Comparison of ENCODE assay signal across 9 cellular contexts in the genomic region with DNA sequence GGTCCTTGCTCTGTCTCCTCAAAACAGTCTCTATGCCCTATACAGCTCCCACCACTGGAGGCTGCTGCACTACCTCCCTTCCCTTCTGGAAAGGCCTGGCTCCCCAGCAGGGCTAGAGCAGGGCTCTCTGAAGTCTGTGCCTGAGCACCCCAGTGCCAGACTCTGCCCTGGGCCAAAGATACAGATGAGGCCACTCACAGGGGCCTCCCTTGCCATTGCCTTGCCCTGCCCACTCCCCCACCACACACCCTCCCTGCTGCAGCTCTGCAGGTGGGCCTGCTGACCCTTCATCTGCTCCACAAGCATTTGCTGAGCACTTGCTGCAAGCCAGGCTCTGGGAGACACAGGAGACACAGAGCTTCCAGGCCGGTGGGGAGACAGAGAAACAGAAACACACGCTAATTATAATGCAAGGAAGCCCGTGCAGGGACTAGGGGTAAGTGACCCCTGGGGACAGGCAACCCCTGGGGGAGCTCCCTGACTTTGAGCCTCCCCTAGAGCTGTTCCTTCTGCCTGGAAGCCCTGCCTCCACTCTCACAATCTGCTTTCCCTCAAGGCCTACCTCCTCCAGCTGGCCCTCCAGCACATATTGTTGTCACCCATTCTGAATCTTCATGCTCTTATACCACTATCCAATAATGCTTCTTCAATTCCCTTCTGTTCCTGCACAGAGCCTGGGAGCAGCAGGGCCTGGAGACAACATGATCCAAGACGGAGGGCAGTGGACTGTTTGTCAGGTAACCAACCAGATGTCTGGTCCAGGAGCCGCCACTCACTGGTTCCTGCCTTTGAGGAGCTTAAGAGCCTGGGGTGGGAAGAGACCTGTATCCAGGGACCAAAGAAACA. TPM values are rescaled to one million over a fixed set of nuclear protein-coding genes. Genes with fewer than 3 reads are reported as not detected.
DNase-seq lines count a peak whose midpoint lies in the region; ATAC-seq and TF ChIP-seq lines count a peak whose summit lies in the region.
"Had no signal": no experiment of that assay in that cellular context is flagged by ENCODE, and none has a peak within 500 bp of the region (broad histone marks: within the 10 kb centered on the region; RNA-seq: fewer than 3 reads in every experiment).

No MANE protein-coding gene starts in this region.

- no peaks in the 10 kb centered on the region for H3K27me3 Mint-ChIP-seq in T-helper 2 cell treated with Interferon-gamma antibody and Interleukin-4, amounts not matched to agents 5 μg/mL and 100 μg/mL, for 36 hours (ENCODE audit: low read depth)

- H3K4me1 Mint-ChIP-seq in T-helper 2 cell treated with Interferon-gamma antibody and Interleukin-4, amounts not matched to agents 5 μg/mL and 100 μg/mL, for 36 hours (ENCODE audit: low read depth) = peaks cover 89% of the 10 kb centered on the region

- H2AFZ ChIP-seq in hepatocyte = no peak overlapping the region

- no peaks in the 10 kb centered on the region for H3K9me3 Mint-ChIP-seq in T-helper 2 cell treated with Interferon-gamma antibody and Interleukin-4, amounts not matched to agents 5 μg/mL and 100 μg/mL, for 36 hours
- H3K9me3 Mint-ChIP-seq in activated naive CD4-positive, alpha-beta T cell treated with anti-CD3 and anti-CD28 coated beads, Interleukin-2, amount 50 U/mL, for 72 hours = no peaks in the 10 kb centered on the region

- peak overlapping the region; percentile 68 for H3K4me2 ChIP-seq in hepatocyte

- H3K27ac ChIP-seq in hepatocyte (peak overlapping the region; percentile 94), suprapubic skin (peak overlapping the region; percentile 85)

- no peaks in the 10 kb centered on the region for H3K9me2 ChIP-seq in hepatocyte (replicated peaks; ENCODE audit: insufficient read depth)

- peaks cover 100% of the 10 kb centered on the region for H3K79me2 ChIP-seq in hepatocyte

- H3K4me1 ChIP-seq in hepatocyte (ENCODE audit: insufficient read depth) (peaks cover 78% of the 10 kb centered on the region), suprapubic skin (peaks cover 100% of the 10 kb centered on the region)

- DNase-seq in T-helper 2 cell treated with Interferon-gamma antibody and Interleukin-4, amounts not matched to agents 5 μg/mL and 100 μg/mL, for 36 hours (ENCODE audit: low spot score) = no peak
- no peak for DNase-seq in T-helper 2 cell
- DNase-seq in activated naive CD4-positive, alpha-beta T cell treated with anti-CD3 and anti-CD28 coated beads, Interleukin-2, amount 50 U/mL, for 72 hours (ENCODE audit: low spot score in 2 of 2) = no peak
- peak; percentile 35 for DNase-seq in hepatocyte (ENCODE audit: low spot score)
- DNase-seq in suprapubic skin (ENCODE audit: low spot score in 2 of 2) = no peak
- no peak for DNase-seq in MG63
- DNase-seq in SHP77 (lab: John Stamatoyannopoulos, UW) = no peak

- TF ChIP-seq POLR2A in suprapubic skin (IDR thresholded peaks at IDR 0.05) = no peak

- no peak for ATAC-seq in activated naive CD4-positive, alpha-beta T cell treated with anti-CD3 and anti-CD28 coated beads, Interleukin-2, amount 50 U/mL, for 72 hours
- no peak for ATAC-seq in HG03460 (IDR thresholded peaks at IDR 0.05; ENCODE audit: unreplicated experiment)
- ATAC-seq: left colon had no signal

- peak; percentile 25 for TF ChIP-seq CTCF in hepatocyte (IDR thresholded peaks at IDR 0.05; ENCODE audit: poor library complexity)
- peak in 1 of 2 donors; percentile 20 for TF ChIP-seq CTCF in suprapubic skin (IDR thresholded peaks at IDR 0.05)

- H3K27ac Mint-ChIP-seq in T-helper 2 cell treated with Interferon-gamma antibody and Interleukin-4, amounts not matched to agents 5 μg/mL and 100 μg/mL, for 36 hours = peak overlapping the region; percentile 85
- peak overlapping the region; percentile 35 to 67 for H3K27ac Mint-ChIP-seq in activated naive CD4-positive, alpha-beta T cell treated with anti-CD3 and anti-CD28 coated beads, Interleukin-2, amount 50 U/mL, for 72 hours

- H3K36me3 ChIP-seq in hepatocyte (replicated peaks; ENCODE audit: insufficient read depth, low read depth) (no peaks in the 10 kb centered on the region), suprapubic skin (no peaks in the 10 kb centered on the region), MG63 (no peaks in the 10 kb centered on the region)

- peaks cover 24% of the 10 kb centered on the region for H3K36me3 Mint-ChIP-seq in T-helper 2 cell treated with Interferon-gamma antibody and Interleukin-4, amounts not matched to agents 5 μg/mL and 100 μg/mL, for 36 hours (ENCODE audit: low read depth)
- peaks cover 5 to 8% of the 10 kb centered on the region in 2 donors for H3K36me3 Mint-ChIP-seq in activated naive CD4-positive, alpha-beta T cell treated with anti-CD3 and anti-CD28 coated beads, Interleukin-2, amount 50 U/mL, for 72 hours

- TF ChIP-seq EP300 in suprapubic skin (IDR thresholded peaks at IDR 0.05) = no peak

- H3K27me3 ChIP-seq in hepatocyte (no peaks in the 10 kb centered on the region), suprapubic skin (no peaks in the 10 kb centered on the region), MG63 (no peaks in the 10 kb centered on the region)

- WGBS in hepatocyte (ENCODE audit: low lambda C conversion rate, missing lambda C conversion rate) = 49% methylated on average over 5 of the region's 5 CpGs
- WGBS in suprapubic skin = 28% methylated on average over 5 of the region's 5 CpGs

- H3K4me3 Mint-ChIP-seq in T-helper 2 cell treated with Interferon-gamma antibody and Interleukin-4, amounts not matched to agents 5 μg/mL and 100 μg/mL, for 36 hours = peak overlapping the region; percentile 59

- H3K9me3 ChIP-seq in hepatocyte (ENCODE audit: low read depth) (no peaks in the 10 kb centered on the region), suprapubic skin (no peaks in the 10 kb centered on the region), MG63 (no peaks in the 10 kb centered on the region)

- H4K20me1 ChIP-seq in hepatocyte (ENCODE audit: insufficient read depth, poor library complexity, severe bottlenecking) = peaks cover 100% of the 10 kb centered on the region

- H3K4me3 ChIP-seq in hepatocyte (no peak overlapping the region), suprapubic skin (no peak overlapping the region), MG63 (no peak overlapping the region)

RNA-seq across cellular contexts. Expression of gene PNMA1, which starts 32.6 kb away (rescaled TPM):
- total RNA-seq in activated naive CD4-positive, alpha-beta T cell treated with anti-CD3 and anti-CD28 coated beads, Interleukin-2, amount 50 U/mL, for 72 hours = 10 to 100 TPM; 26.7 to 29.2 TPM
- total RNA-seq in hepatocyte (23.0 and 27.3 TPM in 2 replicates), suprapubic skin (1 to 10 TPM; 5.2 to 9.8 (median 6.4) TPM)
- 41.2 and 45.7 TPM in 2 replicates for polyA plus RNA-seq in hepatocyte
- 22.1 and 38.5 TPM in 2 replicates for total RNA-seq in MG63 (2014; rRNA removed; shearing (Covaris generic); ENCODE audit: low replicate concordance)
